ENCODE assay signal across 1 cellular context in genomic region chr18:48831802-48832201, GRCh38.
TF ChIP-seq lines count a peak whose summit lies in the region.

No MANE protein-coding gene starts in this region.

TF ChIP-seq in GM23338, 12 proteins besides CTCF, POLR2A, EP300 and RAD21 (continued from another document):
- TF ChIP-seq REST (IDR thresholded peaks at IDR 0.05; ENCODE audit: unreplicated experiment) (no peak), CREB1 (CRISPR knock-in tag; IDR thresholded peaks at IDR 0.05; ENCODE audit: low read depth) (no peak), POLR2AphosphoS5 (IDR thresholded peaks at IDR 0.05; ENCODE audit: low read depth) (no peak), STAT1 (IDR thresholded peaks at IDR 0.05; ENCODE audit: unreplicated experiment) (no peak), ZNF114 (CRISPR knock-in tag; IDR thresholded peaks at IDR 0.05) (no peak), NANOG (IDR thresholded peaks at IDR 0.05; ENCODE audit: borderline replicate concordance) (no peak), ETS1 (IDR thresholded peaks at IDR 0.05) (no peak), EZH2 (IDR thresholded peaks at IDR 0.05; ENCODE audit: low read depth, unreplicated experiment) (no peak), JUNB (IDR thresholded peaks at IDR 0.05; ENCODE audit: unreplicated experiment) (no peak), EZH2phosphoT487 (IDR thresholded peaks at IDR 0.05; ENCODE audit: unreplicated experiment) (no peak)
- TF ChIP-seq, protein P1, sequence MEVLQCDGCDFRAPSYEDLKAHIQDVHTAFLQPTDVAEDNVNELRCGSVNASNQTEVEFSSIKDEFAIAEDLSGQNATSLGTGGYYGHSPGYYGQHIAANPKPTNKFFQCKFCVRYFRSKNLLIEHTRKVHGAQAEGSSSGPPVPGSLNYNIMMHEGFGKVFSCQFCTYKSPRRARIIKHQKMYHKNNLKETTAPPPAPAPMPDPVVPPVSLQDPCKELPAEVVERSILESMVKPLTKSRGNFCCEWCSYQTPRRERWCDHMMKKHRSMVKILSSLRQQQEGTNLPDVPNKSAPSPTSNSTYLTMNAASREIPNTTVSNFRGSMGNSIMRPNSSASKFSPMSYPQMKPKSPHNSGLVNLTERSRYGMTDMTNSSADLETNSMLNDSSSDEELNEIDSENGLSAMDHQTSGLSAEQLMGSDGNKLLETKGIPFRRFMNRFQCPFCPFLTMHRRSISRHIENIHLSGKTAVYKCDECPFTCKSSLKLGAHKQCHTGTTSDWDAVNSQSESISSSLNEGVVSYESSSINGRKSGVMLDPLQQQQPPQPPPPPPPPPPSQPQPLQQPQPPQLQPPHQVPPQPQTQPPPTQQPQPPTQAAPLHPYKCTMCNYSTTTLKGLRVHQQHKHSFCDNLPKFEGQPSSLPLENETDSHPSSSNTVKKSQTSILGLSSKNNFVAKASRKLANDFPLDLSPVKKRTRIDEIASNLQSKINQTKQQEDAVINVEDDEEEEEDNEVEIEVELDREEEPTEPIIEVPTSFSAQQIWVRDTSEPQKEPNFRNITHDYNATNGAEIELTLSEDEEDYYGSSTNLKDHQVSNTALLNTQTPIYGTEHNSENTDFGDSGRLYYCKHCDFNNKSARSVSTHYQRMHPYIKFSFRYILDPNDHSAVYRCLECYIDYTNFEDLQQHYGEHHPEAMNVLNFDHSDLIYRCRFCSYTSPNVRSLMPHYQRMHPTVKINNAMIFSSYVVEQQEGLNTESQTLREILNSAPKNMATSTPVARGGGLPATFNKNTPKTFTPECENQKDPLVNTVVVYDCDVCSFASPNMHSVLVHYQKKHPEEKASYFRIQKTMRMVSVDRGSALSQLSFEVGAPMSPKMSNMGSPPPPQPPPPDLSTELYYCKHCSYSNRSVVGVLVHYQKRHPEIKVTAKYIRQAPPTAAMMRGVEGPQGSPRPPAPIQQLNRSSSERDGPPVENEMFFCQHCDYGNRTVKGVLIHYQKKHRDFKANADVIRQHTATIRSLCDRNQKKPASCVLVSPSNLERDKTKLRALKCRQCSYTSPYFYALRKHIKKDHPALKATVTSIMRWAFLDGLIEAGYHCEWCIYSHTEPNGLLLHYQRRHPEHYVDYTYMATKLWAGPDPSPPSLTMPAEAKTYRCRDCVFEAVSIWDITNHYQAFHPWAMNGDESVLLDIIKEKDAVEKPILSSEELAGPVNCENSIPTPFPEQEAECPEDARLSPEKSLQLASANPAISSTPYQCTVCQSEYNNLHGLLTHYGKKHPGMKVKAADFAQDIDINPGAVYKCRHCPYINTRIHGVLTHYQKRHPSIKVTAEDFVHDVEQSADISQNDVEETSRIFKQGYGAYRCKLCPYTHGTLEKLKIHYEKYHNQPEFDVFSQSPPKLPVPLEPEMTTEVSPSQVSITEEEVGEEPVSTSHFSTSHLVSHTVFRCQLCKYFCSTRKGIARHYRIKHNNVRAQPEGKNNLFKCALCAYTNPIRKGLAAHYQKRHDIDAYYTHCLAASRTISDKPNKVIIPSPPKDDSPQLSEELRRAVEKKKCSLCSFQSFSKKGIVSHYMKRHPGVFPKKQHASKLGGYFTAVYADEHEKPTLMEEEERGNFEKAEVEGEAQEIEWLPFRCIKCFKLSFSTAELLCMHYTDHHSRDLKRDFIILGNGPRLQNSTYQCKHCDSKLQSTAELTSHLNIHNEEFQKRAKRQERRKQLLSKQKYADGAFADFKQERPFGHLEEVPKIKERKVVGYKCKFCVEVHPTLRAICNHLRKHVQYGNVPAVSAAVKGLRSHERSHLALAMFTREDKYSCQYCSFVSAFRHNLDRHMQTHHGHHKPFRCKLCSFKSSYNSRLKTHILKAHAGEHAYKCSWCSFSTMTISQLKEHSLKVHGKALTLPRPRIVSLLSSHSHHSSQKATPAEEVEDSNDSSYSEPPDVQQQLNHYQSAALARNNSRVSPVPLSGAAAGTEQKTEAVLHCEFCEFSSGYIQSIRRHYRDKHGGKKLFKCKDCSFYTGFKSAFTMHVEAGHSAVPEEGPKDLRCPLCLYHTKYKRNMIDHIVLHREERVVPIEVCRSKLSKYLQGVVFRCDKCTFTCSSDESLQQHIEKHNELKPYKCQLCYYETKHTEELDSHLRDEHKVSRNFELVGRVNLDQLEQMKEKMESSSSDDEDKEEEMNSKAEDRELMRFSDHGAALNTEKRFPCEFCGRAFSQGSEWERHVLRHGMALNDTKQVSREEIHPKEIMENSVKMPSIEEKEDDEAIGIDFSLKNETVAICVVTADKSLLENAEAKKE (CRISPR knock-in tag; IDR thresholded peaks at IDR 0.05): no peak
TF ChIP-seq in GM23338: peak in this region for 0.
